Comparison of ENCODE assay signal across 10 cellular contexts in the genomic region with DNA sequence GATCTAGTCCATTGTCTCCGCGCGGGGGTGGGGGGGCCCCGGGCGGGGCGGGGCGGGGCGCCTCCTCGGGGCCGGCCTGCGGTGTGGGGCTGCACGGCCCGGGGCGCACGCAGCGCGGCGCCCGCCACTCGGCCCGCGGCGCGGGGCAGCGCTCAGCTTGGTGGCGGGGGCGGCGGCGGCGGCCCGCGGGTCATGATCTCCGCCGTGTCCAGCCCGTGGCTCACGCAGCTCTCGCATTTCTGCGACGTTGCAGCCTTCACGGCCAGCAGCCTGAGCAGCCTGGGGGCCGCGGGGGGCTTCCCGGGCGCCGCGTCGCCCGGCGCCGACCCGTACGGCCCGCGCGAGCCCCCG. TPM values are rescaled to one million over a fixed set of nuclear protein-coding genes. Genes with fewer than 3 reads are reported as not detected.
A peak's percentile ranks its signal among the peaks of the same experiment; 100 is the strongest.
DNase-seq lines count a peak whose midpoint lies in the region; ATAC-seq and TF ChIP-seq lines count a peak whose summit lies in the region.
"Had no signal": no experiment of that assay in that cellular context is flagged by ENCODE, and none has a peak within 500 bp of the region (broad histone marks: within the 10 kb centered on the region; RNA-seq: fewer than 3 reads in every experiment).

A gene (plus strand): TSS at position 127 of the 351 bp plus-strand sequence. CDS start 66 bp downstream, at position 193.

- peaks cover 35% of the 10 kb centered on the region for H3K4me1 Mint-ChIP-seq in activated T-cell treated with anti-CD3 and anti-CD28 coated beads, Interleukin-2, amount 50 U/mL, for 4 hours (ENCODE audit: low read depth)

- no peak for ATAC-seq in activated T-cell treated with anti-CD3 and anti-CD28 coated beads, Interleukin-2, amount 50 U/mL, for 4 hours
- ATAC-seq in GM18520 (IDR thresholded peaks at IDR 0.05; ENCODE audit: unreplicated experiment) = no peak

- H3K4me3 ChIP-seq in WERI-Rb-1 (ENCODE audit: low read depth, low read length) = peak within 1 kb of the TSS; percentile 49
- H3K4me3 ChIP-seq in iPS-18c (ENCODE audit: insufficient read depth, low read depth, low read length) = peak within 1 kb of the TSS; percentile 15
- H3K4me3 ChIP-seq in thymus (ENCODE audit: low read length) = peak within 1 kb of the TSS; percentile 39

- H3K4me1 ChIP-seq in thymus (ENCODE audit: control insufficient read depth, insufficient read depth, low read length) = peaks cover 6% of the 10 kb centered on the region

- peaks cover 66% of the 10 kb centered on the region for H3K27me3 Mint-ChIP-seq in activated T-cell treated with anti-CD3 and anti-CD28 coated beads, Interleukin-2, amount 50 U/mL, for 4 hours (ENCODE audit: low read depth)

- H3K27ac ChIP-seq in WERI-Rb-1 (peak within 1 kb of the TSS; percentile 65), thymus (ENCODE audit: low read depth) (no peak within 1 kb of the TSS)
- H3K27ac ChIP-seq: spleen had no signal

- H3K36me3 ChIP-seq in WERI-Rb-1 = peaks cover 24% of the 10 kb centered on the region
- no peaks in the 10 kb centered on the region for H3K36me3 ChIP-seq in thymus (ENCODE audit: control insufficient read depth, insufficient read depth)
- H3K36me3 ChIP-seq: spleen had no signal

- WGBS in thymus = under 1% methylated on average over 49 of the region's 56 CpGs

- no peak for TF ChIP-seq CTCF in WERI-Rb-1 (IDR thresholded peaks at IDR 0.05; ENCODE audit: low read depth, low read length)

- peak within 1 kb of the TSS; percentile 78 for H3K4me3 Mint-ChIP-seq in activated T-cell treated with anti-CD3 and anti-CD28 coated beads, Interleukin-2, amount 50 U/mL, for 4 hours

- H3K9me3 ChIP-seq in WERI-Rb-1 (ENCODE audit: severe bottlenecking) (no peaks in the 10 kb centered on the region), iPS-18c (ENCODE audit: control insufficient read depth, insufficient read depth, low read length) (no peaks in the 10 kb centered on the region), thymus (ENCODE audit: control insufficient read depth) (peaks cover 2% of the 10 kb centered on the region)
- H3K9me3 ChIP-seq: spleen had no signal

- no peak for DNase-seq in activated T-cell treated with anti-CD3 and anti-CD28 coated beads, Interleukin-2, amount 50 U/mL, for 4 hours
- DNase-seq in activated T-cell treated with anti-CD3 and anti-CD28 coated beads, Interleukin-2, amount 50 U/mL, for 1 hour = no peak
- DNase-seq in WERI-Rb-1 (no peak), AML-193 (lab: John Stamatoyannopoulos, UW) (no peak), 8988T (no peak)
- DNase-seq: DMS153, spleen had no signal

- H3K9me3 Mint-ChIP-seq in activated T-cell treated with anti-CD3 and anti-CD28 coated beads, Interleukin-2, amount 50 U/mL, for 4 hours = no peaks in the 10 kb centered on the region

- no peaks in the 10 kb centered on the region for H3K36me3 Mint-ChIP-seq in activated T-cell treated with anti-CD3 and anti-CD28 coated beads, Interleukin-2, amount 50 U/mL, for 4 hours (ENCODE audit: insufficient read depth)

- H3K27me3 ChIP-seq in WERI-Rb-1 (ENCODE audit: insufficient read depth, low read depth, severe bottlenecking) (no peaks in the 10 kb centered on the region), thymus (ENCODE audit: control insufficient read depth, insufficient read depth) (peaks cover 93% of the 10 kb centered on the region)

RNA-seq across cellular contexts. Expression of the gene that starts here (rescaled TPM):
- total RNA-seq in activated T-cell treated with anti-CD3 and anti-CD28 coated beads, Interleukin-2, amount 50 U/mL, for 4 hours = not detected
- 0.96 TPM for polyA plus RNA-seq in thymus
